ENCODE assay signal across 15 cellular contexts in genomic region chr18:56146565-56146964, GRCh38.
"Had no signal": no experiment of that assay in that cellular context is flagged by ENCODE, and none has a peak within 500 bp of the region (broad histone marks: within the 10 kb centered on the region; RNA-seq: fewer than 3 reads in every experiment).

No MANE protein-coding gene starts in this region.

- H3K27me3 ChIP-seq: body of pancreas, heart left ventricle, upper lobe of right lung had no signal

- ATAC-seq: body of pancreas, esophagus mucosa, heart left ventricle, left lobe of liver, sciatic nerve, upper lobe of right lung had no signal

- DNase-seq: activated CD4-positive, alpha-beta T cell treated with anti-CD3 and anti-CD28 coated beads, Interleukin-2, amount 50 U/mL, for 4 hours; activated CD4-positive, CD25-positive, alpha-beta regulatory T cell treated with anti-CD3 and anti-CD28 coated beads, Interleukin-2, amount 50 U/mL, for 72 hours; activated effector memory CD4-positive, alpha-beta T cell treated with Interleukin-2 at 50 U/mL for 16 hours; activated T-cell treated with anti-CD3 and anti-CD28 coated beads, Interleukin-2, amount 50 U/mL, for 1 hour; body of pancreas; dermis blood vessel endothelial cell; foreskin melanocyte; heart left ventricle; occipital lobe; stimulated activated CD4-positive, alpha-beta T cell treated with anti-CD3 and anti-CD28 coated beads, Interleukin-2, amount 100 ng/mL, for 48 hours; stimulated activated naive CD4-positive, alpha-beta T cell treated with Interleukin-2 at 50 U/mL for 16 hours; upper lobe of right lung had no signal

- H3K4me1 ChIP-seq: body of pancreas, heart left ventricle, upper lobe of right lung had no signal

- H3K36me3 ChIP-seq: heart left ventricle, upper lobe of right lung had no signal

- H3K27ac ChIP-seq: body of pancreas, heart left ventricle, upper lobe of right lung had no signal

- H3K4me3 ChIP-seq: body of pancreas, heart left ventricle, upper lobe of right lung had no signal

- H3K9me3 ChIP-seq: body of pancreas, heart left ventricle, upper lobe of right lung had no signal
